15 cellular contexts compared by ENCODE assay signal in the genomic region with DNA sequence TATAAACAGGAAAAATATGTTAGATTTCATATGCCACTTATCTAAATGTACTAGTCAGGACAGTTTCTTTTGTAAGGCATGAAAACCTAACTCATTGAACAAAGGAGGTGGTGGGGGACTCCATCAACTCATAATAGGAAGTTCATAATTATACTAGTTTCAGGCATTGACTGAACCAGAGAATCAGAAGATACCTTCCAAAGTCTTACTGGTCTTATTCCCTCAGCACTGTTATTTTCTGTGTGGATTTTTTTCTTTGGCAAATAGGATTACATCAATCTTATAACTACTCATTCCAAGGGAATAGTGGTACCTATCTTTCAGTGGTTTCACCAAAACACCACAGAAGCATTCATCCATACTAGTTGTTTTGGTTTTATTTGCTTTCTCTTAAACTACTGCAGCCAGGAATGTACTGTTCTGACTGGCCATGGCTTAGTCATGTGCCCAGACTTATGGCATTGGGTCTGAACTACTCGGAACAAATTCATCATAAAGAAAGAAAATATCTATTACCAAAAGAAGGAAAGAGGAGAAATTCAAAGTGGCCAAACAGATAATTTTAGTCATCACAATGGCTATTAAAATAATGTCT.
DNase-seq lines count a peak whose midpoint lies in the region; ATAC-seq and TF ChIP-seq lines count a peak whose summit lies in the region.
"Had no signal": no experiment of that assay in that cellular context is flagged by ENCODE, and none has a peak within 500 bp of the region (broad histone marks: within the 10 kb centered on the region; RNA-seq: fewer than 3 reads in every experiment).

No MANE protein-coding gene starts in this region.

- no peaks in the 10 kb centered on the region for H4K20me1 ChIP-seq in GM23338 (replicated peaks; ENCODE audit: insufficient read depth)

- CTCF ChIA-PET in GM10248 (lab: Yijun Ruan, JAX), result interaction anchor here (1.3 kb wide), 1 partner anchor 38 kb away, joined by 3 read pairs; no protein-coding TSS in a partner anchor

- H3K4me3 Mint-ChIP-seq in GM23338, result no peak overlapping the region
- H3K4me3 Mint-ChIP-seq: IgD-negative memory B cell; stimulated activated naive CD8-positive, alpha-beta T cell treated with anti-CD3 and anti-CD28 coated beads, Interleukin-15, Interleukin-2, amounts not matched to agents 100 ng/mL and 50 ng/mL, for 24 hours had no signal

- ATAC-seq in GM18499 (IDR thresholded peaks at IDR 0.05; ENCODE audit: insufficient read depth, unreplicated experiment) (peak; percentile 47), GM18873 (IDR thresholded peaks at IDR 0.05; ENCODE audit: low FRiP score, unreplicated experiment) (peak; percentile 75), GM23338 (no peak), HG03354 (IDR thresholded peaks at IDR 0.05; ENCODE audit: poor library complexity, severe bottlenecking, unreplicated experiment) (peak; percentile 57), esophagus mucosa (no peak)
- ATAC-seq: pancreas had no signal

- no peak overlapping the region for H3K4me3 ChIP-seq in GM23338
- H3K4me3 ChIP-seq: pancreas, SJSA1 had no signal

- no peaks in the 10 kb centered on the region for H3K36me3 ChIP-seq in GM23338 (ENCODE audit: insufficient read depth)
- H3K36me3 ChIP-seq: pancreas, SJSA1 had no signal

- no peaks in the 10 kb centered on the region for H3K4me1 ChIP-seq in GM23338 (ENCODE audit: insufficient read depth)
- H3K4me1 ChIP-seq: pancreas, SJSA1 had no signal

- H3K4me2 ChIP-seq in GM23338, result no peak overlapping the region

- DNase-seq in GM23338 (ENCODE audit: low spot score) (no peak), GM10248 (ENCODE audit: extremely low spot score) (no peak), head of caudate nucleus (no peak), EL (no peak)
- DNase-seq: activated naive CD4-positive, alpha-beta T cell treated with Interleukin-2 at 50 U/mL for 16 hours; cerebellar nuclear complex; NCI-H748 treated with DMSO at 0.1 percent for 48 hours; pancreas had no signal

- no peaks in the 10 kb centered on the region for H3K9me2 ChIP-seq in GM23338 (ENCODE audit: insufficient read depth)

- no peaks in the 10 kb centered on the region for H3K27me3 ChIP-seq in GM23338 (ENCODE audit: insufficient read depth)
- H3K27me3 ChIP-seq: pancreas, SJSA1 had no signal

- 0 out of 2 replicates have a peak overlapping the region, but pooled peaks have one; percentile 52 for H2AFZ ChIP-seq in GM23338

- no peaks in the 10 kb centered on the region for H3K36me3 Mint-ChIP-seq in GM23338 (ENCODE audit: low read depth)
- H3K36me3 Mint-ChIP-seq: IgD-negative memory B cell had no signal

- H3K9me3 Mint-ChIP-seq in GM23338, result no peaks in the 10 kb centered on the region
- H3K9me3 Mint-ChIP-seq: IgD-negative memory B cell; stimulated activated naive CD8-positive, alpha-beta T cell treated with anti-CD3 and anti-CD28 coated beads, Interleukin-15, Interleukin-2, amounts not matched to agents 100 ng/mL and 50 ng/mL, for 24 hours had no signal

- H3F3A ChIP-seq in GM23338 (replicated peaks; ENCODE audit: low read depth), result no peaks in the 10 kb centered on the region

- POLR2A ChIA-PET in GM10248 (lab: Yijun Ruan, JAX), result no interaction called here

- intact Hi-C loops in head of caudate nucleus (cut with DNase I), result no loop called here

- TF ChIP-seq CTCF in GM23338 (conservative IDR thresholded peaks at IDR 0.05; ENCODE audit: low read depth in 2 of 2), result no peak
- TF ChIP-seq CTCF in GM10248 (IDR thresholded peaks at IDR 0.05; ENCODE audit: control extremely low read depth, extremely low read depth, low read depth, missing control alignments), result no peak

- H3K27me3 Mint-ChIP-seq in GM23338 (ENCODE audit: insufficient read depth, low read depth, poor library complexity), result no peaks in the 10 kb centered on the region
- H3K27me3 Mint-ChIP-seq: IgD-negative memory B cell; stimulated activated naive CD8-positive, alpha-beta T cell treated with anti-CD3 and anti-CD28 coated beads, Interleukin-15, Interleukin-2, amounts not matched to agents 100 ng/mL and 50 ng/mL, for 24 hours had no signal

- no peaks in the 10 kb centered on the region for H3K79me2 ChIP-seq in GM23338 (replicated peaks; ENCODE audit: insufficient read depth)

- H3K27ac ChIP-seq in GM23338 (ENCODE audit: low read depth), result no peak overlapping the region
- H3K27ac ChIP-seq: pancreas, SJSA1 had no signal

- H3K27ac Mint-ChIP-seq in GM23338, result no peak overlapping the region
- H3K27ac Mint-ChIP-seq: IgD-negative memory B cell; stimulated activated naive CD8-positive, alpha-beta T cell treated with anti-CD3 and anti-CD28 coated beads, Interleukin-15, Interleukin-2, amounts not matched to agents 100 ng/mL and 50 ng/mL, for 24 hours had no signal

- H3K4me1 Mint-ChIP-seq in GM23338, result no peaks in the 10 kb centered on the region
- H3K4me1 Mint-ChIP-seq: IgD-negative memory B cell had no signal

TF ChIP-seq in GM23338, 12 proteins besides CTCF, POLR2A, EP300 and RAD21 (continues in another document):
- TF ChIP-seq, protein P1, sequence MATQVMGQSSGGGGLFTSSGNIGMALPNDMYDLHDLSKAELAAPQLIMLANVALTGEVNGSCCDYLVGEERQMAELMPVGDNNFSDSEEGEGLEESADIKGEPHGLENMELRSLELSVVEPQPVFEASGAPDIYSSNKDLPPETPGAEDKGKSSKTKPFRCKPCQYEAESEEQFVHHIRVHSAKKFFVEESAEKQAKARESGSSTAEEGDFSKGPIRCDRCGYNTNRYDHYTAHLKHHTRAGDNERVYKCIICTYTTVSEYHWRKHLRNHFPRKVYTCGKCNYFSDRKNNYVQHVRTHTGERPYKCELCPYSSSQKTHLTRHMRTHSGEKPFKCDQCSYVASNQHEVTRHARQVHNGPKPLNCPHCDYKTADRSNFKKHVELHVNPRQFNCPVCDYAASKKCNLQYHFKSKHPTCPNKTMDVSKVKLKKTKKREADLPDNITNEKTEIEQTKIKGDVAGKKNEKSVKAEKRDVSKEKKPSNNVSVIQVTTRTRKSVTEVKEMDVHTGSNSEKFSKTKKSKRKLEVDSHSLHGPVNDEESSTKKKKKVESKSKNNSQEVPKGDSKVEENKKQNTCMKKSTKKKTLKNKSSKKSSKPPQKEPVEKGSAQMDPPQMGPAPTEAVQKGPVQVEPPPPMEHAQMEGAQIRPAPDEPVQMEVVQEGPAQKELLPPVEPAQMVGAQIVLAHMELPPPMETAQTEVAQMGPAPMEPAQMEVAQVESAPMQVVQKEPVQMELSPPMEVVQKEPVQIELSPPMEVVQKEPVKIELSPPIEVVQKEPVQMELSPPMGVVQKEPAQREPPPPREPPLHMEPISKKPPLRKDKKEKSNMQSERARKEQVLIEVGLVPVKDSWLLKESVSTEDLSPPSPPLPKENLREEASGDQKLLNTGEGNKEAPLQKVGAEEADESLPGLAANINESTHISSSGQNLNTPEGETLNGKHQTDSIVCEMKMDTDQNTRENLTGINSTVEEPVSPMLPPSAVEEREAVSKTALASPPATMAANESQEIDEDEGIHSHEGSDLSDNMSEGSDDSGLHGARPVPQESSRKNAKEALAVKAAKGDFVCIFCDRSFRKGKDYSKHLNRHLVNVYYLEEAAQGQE (IDR thresholded peaks at IDR 0.05; ENCODE audit: unreplicated experiment), result no peak

Comparison
In these comparisons a context has a peak if more than half of its experiments do, and no peak if none do; other contexts are left out.
1. ATAC-seq: peak in GM18499 (single experiment), GM18873 (single experiment) and HG03354 (single experiment); none in GM23338 (single experiment) and esophagus mucosa (single experiment).